ENCODE assay signal across 25 cellular contexts in the genomic region with DNA sequence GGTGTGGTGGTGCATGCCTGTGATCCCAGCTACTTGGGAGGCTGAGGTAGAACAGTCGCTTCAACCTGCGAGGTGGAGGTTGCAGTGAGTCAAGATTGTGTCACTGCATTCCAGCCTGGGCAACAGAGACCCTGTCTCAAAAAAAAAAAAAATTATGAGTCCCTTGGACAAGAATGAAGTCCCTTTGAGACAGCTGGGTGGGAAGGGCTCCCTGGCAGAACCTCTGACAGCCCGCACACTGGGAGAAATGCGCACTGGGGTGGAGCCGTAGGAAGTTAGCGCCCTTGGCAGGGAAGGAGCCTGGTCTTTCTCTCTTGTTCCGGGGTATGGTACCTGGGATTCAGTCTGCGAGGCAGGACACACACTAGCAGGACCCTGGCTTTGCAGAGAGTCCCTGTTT.
"Had no signal": no experiment of that assay in that cellular context is flagged by ENCODE, and none has a peak within 500 bp of the region (broad histone marks: within the 10 kb centered on the region; RNA-seq: fewer than 3 reads in every experiment).

No MANE protein-coding gene starts in this region.

- H3K4me1 ChIP-seq: colonic mucosa, esophagus squamous epithelium, lower lobe of right lung, prostate gland, right atrium auricular region, suprapubic skin, transverse colon had no signal

- H3K27ac Mint-ChIP-seq: immature natural killer cell; natural killer cell treated with Interleukin-12 subunit alpha and Interleukin-12 subunit beta and Interleukin-15 and Interleukin-18, amount 100 ng/mL, for 72 hours had no signal

- H3K4me1 Mint-ChIP-seq: immature natural killer cell; neural crest cell; stimulated activated naive CD8-positive, alpha-beta T cell treated with anti-CD3 and anti-CD28 coated beads, Interleukin-15, amount 100 ng/mL, for 72 hours had no signal

- H3K27me3 ChIP-seq: colonic mucosa, right atrium auricular region, transverse colon had no signal

- H3K9me3 Mint-ChIP-seq: immature natural killer cell; natural killer cell treated with Interleukin-12 subunit alpha and Interleukin-12 subunit beta and Interleukin-15 and Interleukin-18, amount 100 ng/mL, for 72 hours; neural crest cell; stimulated activated naive CD8-positive, alpha-beta T cell treated with anti-CD3 and anti-CD28 coated beads, Interleukin-15, amount 100 ng/mL, for 72 hours had no signal

- H3K4me3 Mint-ChIP-seq: immature natural killer cell; natural killer cell treated with Interleukin-12 subunit alpha and Interleukin-12 subunit beta and Interleukin-15 and Interleukin-18, amount 100 ng/mL, for 72 hours; neural crest cell; stimulated activated naive CD8-positive, alpha-beta T cell treated with anti-CD3 and anti-CD28 coated beads, Interleukin-15, amount 100 ng/mL, for 72 hours had no signal

- H3K27ac ChIP-seq: colonic mucosa, esophagus squamous epithelium, lower lobe of right lung, neutrophil, prostate gland, right atrium auricular region, suprapubic skin, transverse colon had no signal

- H3K4me2 ChIP-seq: smooth muscle cell had no signal

- H3K36me3 Mint-ChIP-seq: immature natural killer cell; natural killer cell treated with Interleukin-12 subunit alpha and Interleukin-12 subunit beta and Interleukin-15 and Interleukin-18, amount 100 ng/mL, for 72 hours had no signal

- DNase-seq: colonic mucosa; dermis blood vessel endothelial cell; effector memory CD4-positive, alpha-beta T cell; erythroblast; esophagus squamous epithelium; foreskin melanocyte; hypothalamus; immature natural killer cell; left ventricle myocardium superior; lower lobe of right lung; stimulated activated CD4-positive, alpha-beta T cell treated with anti-CD3 and anti-CD28 coated beads, Interleukin-12 subunit alpha, Interleukin-12 subunit beta, amount 100 ng/mL, for 4 hours; stimulated activated CD4-positive, alpha-beta T cell treated with anti-CD3 and anti-CD28 coated beads, Interleukin-1b, Interleukin-23, amount 100 ng/mL, for 48 hours; stimulated activated CD4-positive, alpha-beta T cell treated with anti-CD3 and anti-CD28 coated beads, Interleukin-4, amount 100 ng/mL, for 1 hour; stimulated activated CD8-positive, alpha-beta memory T cell treated with anti-CD3 and anti-CD28 coated beads, Interleukin-4, amount 100 ng/mL, for 48 hours; stimulated activated naive CD4-positive, alpha-beta T cell; stimulated activated naive CD8-positive, alpha-beta T cell treated with anti-CD3 and anti-CD28 coated beads, Interleukin-15, amount 100 ng/mL, for 72 hours; transverse colon had no signal

- H3K4me3 ChIP-seq: colonic mucosa, esophagus squamous epithelium, lower lobe of right lung, prostate gland, right atrium auricular region, smooth muscle cell, suprapubic skin, transverse colon had no signal

- H3K36me3 ChIP-seq: colonic mucosa, esophagus squamous epithelium, lower lobe of right lung, neutrophil, prostate gland, right atrium auricular region, suprapubic skin, transverse colon had no signal

- ATAC-seq: left ventricle myocardium superior; lower lobe of right lung; natural killer cell treated with Interleukin-12 subunit alpha and Interleukin-12 subunit beta and Interleukin-15 and Interleukin-18, amount 100 ng/mL, for 72 hours; sciatic nerve; stimulated activated naive CD8-positive, alpha-beta T cell treated with anti-CD3 and anti-CD28 coated beads, Interleukin-15, amount 100 ng/mL, for 72 hours had no signal

- H3K9me3 ChIP-seq: colonic mucosa, esophagus squamous epithelium, lower lobe of right lung, neutrophil, prostate gland, right atrium auricular region, suprapubic skin, transverse colon had no signal
